7 cellular contexts compared by ENCODE assay signal in genomic region chr19:42450314-42450934, GRCh38. TPM values are rescaled to one million over a fixed set of nuclear protein-coding genes. Genes with fewer than 3 reads are reported as not detected.
DNase-seq lines count a peak whose midpoint lies in the region; ATAC-seq and TF ChIP-seq lines count a peak whose summit lies in the region.

No MANE protein-coding gene starts in this region.

- peak; percentile 83 for DNase-seq in GM13976 (ENCODE audit: low spot score)
- peak; percentile 94 for DNase-seq in NCI-H2227 treated with DMSO at 0.1 percent for 48 hours (lab: John Stamatoyannopoulos, UW)
- peak; percentile 71 for DNase-seq in activated CD4-positive, CD25-positive, alpha-beta regulatory T cell treated with anti-CD3 and anti-CD28 coated beads, Interleukin-2, amount 50 U/mL, for 72 hours
- peak; percentile 84 for DNase-seq in cerebellum (ENCODE audit: low spot score)
- DNase-seq in left kidney (ENCODE audit: low read depth, low spot score): peak; percentile 91
- DNase-seq in stimulated activated CD4-positive, alpha-beta T cell treated with anti-CD3 and anti-CD28 coated beads, Interleukin-4, amount 100 ng/mL, for 1 hour: peak; percentile 62

- peak; percentile 64 for TF ChIP-seq CTCF in GM13976 (IDR thresholded peaks at IDR 0.05; ENCODE audit: borderline replicate concordance, control extremely low read depth, extremely low read depth, insufficient read depth, missing control alignments)

- in situ Hi-C loops in GM13976 (cut with MboI; ENCODE audit: low sequenced_read_pairs, unreplicated experiment): no loop called here

- peak; percentile 86 for ATAC-seq in HG03108 (IDR thresholded peaks at IDR 0.05; ENCODE audit: unreplicated experiment)

RNA-seq across cellular contexts. Expression of gene CXCL17, which starts 7.7 kb away (rescaled TPM):
- total RNA-seq in cerebellum: not detected

RNA-seq across cellular contexts. Expression of gene LIPE, which starts 23.2 kb away (rescaled TPM):
- total RNA-seq in cerebellum: 13.0 TPM

Comparison
In these comparisons a context has a peak if more than half of its experiments do, and no peak if none do; other contexts are left out.
1. Peak in every context shown above with its lines: DNase-seq and ATAC-seq.